ENCODE assay signal across 10 cellular contexts in genomic region chr20:48758206-48758820, GRCh38.
DNase-seq lines count a peak whose midpoint lies in the region; TF ChIP-seq lines count a peak whose summit lies in the region.
"Had no signal": no experiment of that assay in that cellular context is flagged by ENCODE, and none has a peak within 500 bp of the region (broad histone marks: within the 10 kb centered on the region; RNA-seq: fewer than 3 reads in every experiment).

No MANE protein-coding gene starts in this region.

- H3K79me2 ChIP-seq in hepatocyte = no peaks in the 10 kb centered on the region

- H3K27ac ChIP-seq in neutrophil = peak overlapping the region; percentile 99
- H3K27ac ChIP-seq in hepatocyte = no peak overlapping the region

- peaks cover 17% of the 10 kb centered on the region for H3K36me3 ChIP-seq in neutrophil
- H3K36me3 ChIP-seq in hepatocyte (replicated peaks; ENCODE audit: insufficient read depth, low read depth) = no peaks in the 10 kb centered on the region

- TF ChIP-seq CTCF in GM10266 (IDR thresholded peaks at IDR 0.05; ENCODE audit: control insufficient read depth, insufficient read depth, low read depth, missing control alignments) (no peak), neutrophil (IDR thresholded peaks at IDR 0.05) (no peak), hepatocyte (IDR thresholded peaks at IDR 0.05; ENCODE audit: poor library complexity) (no peak)

- peaks cover 99 to 100% of the 10 kb centered on the region in 2 experiments for H3K4me1 ChIP-seq in neutrophil (ENCODE audit: control insufficient read depth in 1 of 2, insufficient read depth in 1 of 2, low read depth in 1 of 2, low read length in 1 of 2)
- H3K4me1 ChIP-seq in hepatocyte (ENCODE audit: insufficient read depth) = no peaks in the 10 kb centered on the region

- no peak overlapping the region for H2AFZ ChIP-seq in hepatocyte

- peak; percentile 26 for DNase-seq in GM10266 (ENCODE audit: extremely low spot score)
- DNase-seq in NCI-H2171 (lab: John Stamatoyannopoulos, UW) = peak; percentile 53
- peak; percentile 47 for DNase-seq in activated gamma-delta T cell (lab: John Stamatoyannopoulos, UW)
- no peak for DNase-seq in cerebellum (ENCODE audit: low spot score)
- no peak for DNase-seq in inferior parietal cortex (ENCODE audit: extremely low spot score)
- DNase-seq in hepatocyte (ENCODE audit: low spot score) = no peak
- DNase-seq: activated CD4-positive, alpha-beta T cell treated with anti-CD3 and anti-CD28 coated beads, Interleukin-2, amount 50 U/mL, for 4 hours; cortex of kidney; NCI-H1694 treated with DMSO at 0.1 percent for 48 hours had no signal

- H3K4me3 ChIP-seq in neutrophil (ENCODE audit: low read depth in 1 of 2, low read length in 1 of 2) (peak overlapping the region; percentile 57 to 61), hepatocyte (no peak overlapping the region)

- H3K4me2 ChIP-seq in hepatocyte = no peak overlapping the region

- H3K27me3 ChIP-seq in neutrophil (no peaks in the 10 kb centered on the region), hepatocyte (no peaks in the 10 kb centered on the region)

- WGBS in hepatocyte (ENCODE audit: low lambda C conversion rate, missing lambda C conversion rate) = 83% methylated on average over 16 of the region's 16 CpGs

- H3K9me3 ChIP-seq in neutrophil (no peaks in the 10 kb centered on the region), hepatocyte (ENCODE audit: low read depth) (no peaks in the 10 kb centered on the region)

- H3K9me2 ChIP-seq in hepatocyte (replicated peaks; ENCODE audit: insufficient read depth) = no peaks in the 10 kb centered on the region

- H4K20me1 ChIP-seq in hepatocyte (ENCODE audit: insufficient read depth, poor library complexity, severe bottlenecking) = no peaks in the 10 kb centered on the region

Comparison
In these comparisons a context has a peak if more than half of its experiments do, and no peak if none do; other contexts are left out.
1. DNase-seq: peak in GM10266 (single experiment), NCI-H2171 (single experiment) and activated gamma-delta T cell (single experiment); none in cerebellum (single experiment), inferior parietal cortex (single experiment) and hepatocyte (single experiment).